Comparison of ENCODE assay signal across 8 cellular contexts in genomic region chr5:41452506-41452905, GRCh38. TPM values are rescaled to one million over a fixed set of nuclear protein-coding genes. Genes with fewer than 3 reads are reported as not detected.
"Had no signal": no experiment of that assay in that cellular context is flagged by ENCODE, and none has a peak within 500 bp of the region (broad histone marks: within the 10 kb centered on the region; RNA-seq: fewer than 3 reads in every experiment).

No MANE protein-coding gene starts in this region.

- ATAC-seq: GM12878 had no signal

- H3K4me3 ChIP-seq: GM12878 had no signal

- DNase-seq: GDM1, GF-D8 had no signal

- FAIRE-seq: G401.6, GM12878, GM12891, GM12892, GM18507, GM19239 had no signal

RNA-seq across cellular contexts. Expression of gene PLCXD3, which starts 57.9 kb away (rescaled TPM):
- total RNA-seq: GM12878 had no signal
